ENCODE assay signal across 1 cellular context in the genomic region with DNA sequence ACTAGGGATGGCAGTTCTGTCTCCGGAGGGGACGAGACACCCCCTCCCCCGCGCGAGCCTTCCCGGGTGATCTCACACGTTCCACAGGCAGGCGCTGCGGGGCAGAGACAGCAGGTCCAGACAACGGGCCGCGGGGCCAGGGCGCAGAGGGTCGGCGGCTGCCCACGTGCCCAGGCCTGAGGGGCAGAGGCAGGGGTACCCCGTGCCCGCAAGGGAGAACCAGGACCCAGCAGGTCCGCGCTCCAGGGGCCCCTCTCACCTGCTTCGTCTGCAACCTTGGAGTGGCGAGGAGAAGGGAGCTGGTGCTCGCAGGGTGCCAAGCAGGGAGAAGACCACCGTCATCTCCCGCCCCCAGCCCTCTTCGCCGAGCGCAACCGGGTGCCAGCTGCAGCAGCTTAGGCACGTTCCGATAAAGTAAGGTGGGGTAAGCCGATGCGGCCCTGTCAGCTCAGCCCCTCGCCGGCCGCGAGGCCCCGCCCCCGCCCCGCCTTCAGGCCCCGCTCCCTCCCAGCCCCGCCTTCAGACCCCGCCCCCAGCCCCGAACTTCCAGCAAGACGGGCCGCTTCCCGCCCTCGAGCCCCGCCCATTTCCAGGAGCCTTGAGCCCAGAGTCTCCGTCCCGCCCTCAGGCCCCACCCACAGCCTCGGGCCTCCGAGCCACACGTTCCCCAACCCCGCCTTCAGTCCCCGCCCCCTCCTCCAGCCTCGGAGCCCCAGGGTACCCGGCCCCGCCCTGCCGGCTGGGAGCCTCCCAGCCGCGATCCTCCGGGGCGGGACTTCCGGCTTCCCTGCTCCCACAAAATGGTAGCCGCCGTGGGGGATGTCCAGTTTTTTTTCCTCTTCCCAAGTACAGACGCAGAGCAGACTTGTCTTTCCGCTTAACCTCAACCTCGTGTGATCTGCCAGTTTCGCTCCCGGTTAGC.
A peak's percentile ranks its signal among the peaks of the same experiment; 100 is the strongest.
TF ChIP-seq lines count a peak whose summit lies in the region.

A gene with protein sequence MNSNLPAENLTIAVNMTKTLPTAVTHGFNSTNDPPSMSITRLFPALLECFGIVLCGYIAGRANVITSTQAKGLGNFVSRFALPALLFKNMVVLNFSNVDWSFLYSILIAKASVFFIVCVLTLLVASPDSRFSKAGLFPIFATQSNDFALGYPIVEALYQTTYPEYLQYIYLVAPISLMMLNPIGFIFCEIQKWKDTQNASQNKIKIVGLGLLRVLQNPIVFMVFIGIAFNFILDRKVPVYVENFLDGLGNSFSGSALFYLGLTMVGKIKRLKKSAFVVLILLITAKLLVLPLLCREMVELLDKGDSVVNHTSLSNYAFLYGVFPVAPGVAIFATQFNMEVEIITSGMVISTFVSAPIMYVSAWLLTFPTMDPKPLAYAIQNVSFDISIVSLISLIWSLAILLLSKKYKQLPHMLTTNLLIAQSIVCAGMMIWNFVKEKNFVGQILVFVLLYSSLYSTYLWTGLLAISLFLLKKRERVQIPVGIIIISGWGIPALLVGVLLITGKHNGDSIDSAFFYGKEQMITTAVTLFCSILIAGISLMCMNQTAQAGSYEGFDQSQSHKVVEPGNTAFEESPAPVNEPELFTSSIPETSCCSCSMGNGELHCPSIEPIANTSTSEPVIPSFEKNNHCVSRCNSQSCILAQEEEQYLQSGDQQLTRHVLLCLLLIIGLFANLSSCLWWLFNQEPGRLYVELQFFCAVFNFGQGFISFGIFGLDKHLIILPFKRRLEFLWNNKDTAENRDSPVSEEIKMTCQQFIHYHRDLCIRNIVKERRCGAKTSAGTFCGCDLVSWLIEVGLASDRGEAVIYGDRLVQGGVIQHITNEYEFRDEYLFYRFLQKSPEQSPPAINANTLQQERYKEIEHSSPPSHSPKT (minus strand): TSS at position 416 of the 922 bp plus-strand sequence. CDS start 5,073 bp downstream, outside the sequence.

TF ChIP-seq in HepG2, 621 proteins besides CTCF, POLR2A, EP300 and RAD21 (continued from another document and continues in another):
- TF ChIP-seq, protein P1, sequence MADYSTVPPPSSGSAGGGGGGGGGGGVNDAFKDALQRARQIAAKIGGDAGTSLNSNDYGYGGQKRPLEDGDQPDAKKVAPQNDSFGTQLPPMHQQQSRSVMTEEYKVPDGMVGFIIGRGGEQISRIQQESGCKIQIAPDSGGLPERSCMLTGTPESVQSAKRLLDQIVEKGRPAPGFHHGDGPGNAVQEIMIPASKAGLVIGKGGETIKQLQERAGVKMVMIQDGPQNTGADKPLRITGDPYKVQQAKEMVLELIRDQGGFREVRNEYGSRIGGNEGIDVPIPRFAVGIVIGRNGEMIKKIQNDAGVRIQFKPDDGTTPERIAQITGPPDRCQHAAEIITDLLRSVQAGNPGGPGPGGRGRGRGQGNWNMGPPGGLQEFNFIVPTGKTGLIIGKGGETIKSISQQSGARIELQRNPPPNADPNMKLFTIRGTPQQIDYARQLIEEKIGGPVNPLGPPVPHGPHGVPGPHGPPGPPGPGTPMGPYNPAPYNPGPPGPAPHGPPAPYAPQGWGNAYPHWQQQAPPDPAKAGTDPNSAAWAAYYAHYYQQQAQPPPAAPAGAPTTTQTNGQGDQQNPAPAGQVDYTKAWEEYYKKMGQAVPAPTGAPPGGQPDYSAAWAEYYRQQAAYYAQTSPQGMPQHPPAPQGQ (CRISPR knock-in tag; IDR thresholded peaks at IDR 0.05; ENCODE audit: borderline replicate concordance) = no peak
- TF ChIP-seq KDM2A (CRISPR knock-in tag; IDR thresholded peaks at IDR 0.05; ENCODE audit: borderline replicate concordance, low read depth) (peak; percentile 74), ZNF841 (CRISPR knock-in tag; IDR thresholded peaks at IDR 0.05; ENCODE audit: borderline replicate concordance) (no peak), MLLT10 (CRISPR knock-in tag; IDR thresholded peaks at IDR 0.05) (no peak), ZEB1 (IDR thresholded peaks at IDR 0.05; ENCODE audit: insufficient replicate concordance, low read depth) (no peak), ZNF337 (CRISPR knock-in tag; IDR thresholded peaks at IDR 0.05; ENCODE audit: borderline replicate concordance, low read depth) (no peak), CREB1 (IDR thresholded peaks at IDR 0.05) (no peak), CREB1 (CRISPR knock-in tag; IDR thresholded peaks at IDR 0.05) (peak; percentile 57), KAT8 (CRISPR knock-in tag; IDR thresholded peaks at IDR 0.05) (peak; percentile 88), ZNF674 (CRISPR knock-in tag; IDR thresholded peaks at IDR 0.05; ENCODE audit: low read depth) (0 out of 2 replicates have a peak, but pooled peaks have one; percentile 57), ZBTB20 (CRISPR knock-in tag; IDR thresholded peaks at IDR 0.05; ENCODE audit: borderline replicate concordance, low read depth) (no peak), ZNF883 (CRISPR knock-in tag; IDR thresholded peaks at IDR 0.05; ENCODE audit: not compliant biosample characterization) (peak; percentile 62), CBFB (CRISPR knock-in tag; IDR thresholded peaks at IDR 0.05) (no peak), TBX3 (IDR thresholded peaks at IDR 0.05; ENCODE audit: borderline replicate concordance) (no peak), TBX2 (CRISPR knock-in tag; IDR thresholded peaks at IDR 0.05; ENCODE audit: borderline replicate concordance) (peak; percentile 33; the same call in 1 of the 2 replicates), SNAI1 (CRISPR knock-in tag; IDR thresholded peaks at IDR 0.05; ENCODE audit: borderline replicate concordance) (no peak), SYNCRIP (IDR thresholded peaks at IDR 0.05; ENCODE audit: insufficient read depth, low read depth, low read length) (no peak), ERF (CRISPR knock-in tag; IDR thresholded peaks at IDR 0.05) (no peak; the same call in 1 of the 2 replicates), ZNF354B (CRISPR knock-in tag; IDR thresholded peaks at IDR 0.05) (no peak), NRL (CRISPR knock-in tag; IDR thresholded peaks at IDR 0.05; ENCODE audit: borderline replicate concordance) (0 out of 2 replicates have a peak, but pooled peaks have one; percentile 66), MIER2 (CRISPR knock-in tag; IDR thresholded peaks at IDR 0.05) (peak; percentile 78), ZBTB7A (CRISPR knock-in tag; IDR thresholded peaks at IDR 0.05) (no peak), ZNF776 (CRISPR knock-in tag; IDR thresholded peaks at IDR 0.05) (peak; percentile 24; the same call in 1 of the 2 replicates), SP2 (CRISPR knock-in tag; IDR thresholded peaks at IDR 0.05) (peak; percentile 79), FOXM1 (CRISPR knock-in tag; IDR thresholded peaks at IDR 0.05) (no peak), CREM (IDR thresholded peaks at IDR 0.05) (peak; percentile 41; the same call in 1 of the 2 replicates), CREM (CRISPR knock-in tag; IDR thresholded peaks at IDR 0.05) (no peak), PRMT3 (CRISPR knock-in tag; IDR thresholded peaks at IDR 0.05; ENCODE audit: borderline replicate concordance, low read depth) (no peak), ZNF83 (CRISPR knock-in tag; IDR thresholded peaks at IDR 0.05; ENCODE audit: borderline replicate concordance) (no peak), CHD2 (IDR thresholded peaks at IDR 0.05; ENCODE audit: low read depth, low read length) (no peak), ZNF101 (CRISPR knock-in tag; IDR thresholded peaks at IDR 0.05; ENCODE audit: borderline replicate concordance, low read depth) (no peak), POLR2AphosphoS5 (IDR thresholded peaks at IDR 0.05; ENCODE audit: low read depth, low read length) (peak; percentile 84), ZNF33B (CRISPR knock-in tag; IDR thresholded peaks at IDR 0.05) (0 out of 2 replicates have a peak, but pooled peaks have one; percentile 14), FLYWCH1 (CRISPR knock-in tag; IDR thresholded peaks at IDR 0.05) (no peak), ZNF775 (CRISPR knock-in tag; IDR thresholded peaks at IDR 0.05; ENCODE audit: borderline replicate concordance) (no peak), TMF1 (CRISPR knock-in tag; IDR thresholded peaks at IDR 0.05; ENCODE audit: low read depth) (no peak), HOXA5 (CRISPR knock-in tag; IDR thresholded peaks at IDR 0.05) (no peak), SCMH1 (CRISPR knock-in tag; IDR thresholded peaks at IDR 0.05; ENCODE audit: borderline replicate concordance) (no peak), RAD51 (IDR thresholded peaks at IDR 0.05; ENCODE audit: borderline replicate concordance) (no peak), SIN3B (IDR thresholded peaks at IDR 0.05; ENCODE audit: low read length) (no peak), ARHGAP35 (CRISPR knock-in tag; IDR thresholded peaks at IDR 0.05; ENCODE audit: borderline replicate concordance) (no peak; the same call in 1 of the 2 replicates), HOXA9 (CRISPR knock-in tag; IDR thresholded peaks at IDR 0.05; ENCODE audit: borderline replicate concordance) (no peak), TAF1 (CRISPR knock-in tag; IDR thresholded peaks at IDR 0.05) (no peak), ZNF296 (CRISPR knock-in tag; conservative IDR thresholded peaks at IDR 0.05) (no peak), HHEX (CRISPR knock-in tag; IDR thresholded peaks at IDR 0.05) (no peak), YY1 (IDR thresholded peaks at IDR 0.05; ENCODE audit: insufficient read depth, insufficient replicate concordance, low read depth, low read length) (peak; percentile 93), MTA1 (CRISPR knock-in tag; IDR thresholded peaks at IDR 0.05; ENCODE audit: borderline replicate concordance) (no peak)
- TF ChIP-seq, protein P2, sequence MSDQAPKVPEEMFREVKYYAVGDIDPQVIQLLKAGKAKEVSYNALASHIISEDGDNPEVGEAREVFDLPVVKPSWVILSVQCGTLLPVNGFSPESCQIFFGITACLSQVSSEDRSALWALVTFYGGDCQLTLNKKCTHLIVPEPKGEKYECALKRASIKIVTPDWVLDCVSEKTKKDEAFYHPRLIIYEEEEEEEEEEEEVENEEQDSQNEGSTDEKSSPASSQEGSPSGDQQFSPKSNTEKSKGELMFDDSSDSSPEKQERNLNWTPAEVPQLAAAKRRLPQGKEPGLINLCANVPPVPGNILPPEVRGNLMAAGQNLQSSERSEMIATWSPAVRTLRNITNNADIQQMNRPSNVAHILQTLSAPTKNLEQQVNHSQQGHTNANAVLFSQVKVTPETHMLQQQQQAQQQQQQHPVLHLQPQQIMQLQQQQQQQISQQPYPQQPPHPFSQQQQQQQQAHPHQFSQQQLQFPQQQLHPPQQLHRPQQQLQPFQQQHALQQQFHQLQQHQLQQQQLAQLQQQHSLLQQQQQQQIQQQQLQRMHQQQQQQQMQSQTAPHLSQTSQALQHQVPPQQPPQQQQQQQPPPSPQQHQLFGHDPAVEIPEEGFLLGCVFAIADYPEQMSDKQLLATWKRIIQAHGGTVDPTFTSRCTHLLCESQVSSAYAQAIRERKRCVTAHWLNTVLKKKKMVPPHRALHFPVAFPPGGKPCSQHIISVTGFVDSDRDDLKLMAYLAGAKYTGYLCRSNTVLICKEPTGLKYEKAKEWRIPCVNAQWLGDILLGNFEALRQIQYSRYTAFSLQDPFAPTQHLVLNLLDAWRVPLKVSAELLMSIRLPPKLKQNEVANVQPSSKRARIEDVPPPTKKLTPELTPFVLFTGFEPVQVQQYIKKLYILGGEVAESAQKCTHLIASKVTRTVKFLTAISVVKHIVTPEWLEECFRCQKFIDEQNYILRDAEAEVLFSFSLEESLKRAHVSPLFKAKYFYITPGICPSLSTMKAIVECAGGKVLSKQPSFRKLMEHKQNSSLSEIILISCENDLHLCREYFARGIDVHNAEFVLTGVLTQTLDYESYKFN (CRISPR knock-in tag; conservative IDR thresholded peaks at IDR 0.05) = no peak
- TF ChIP-seq, protein P3, sequence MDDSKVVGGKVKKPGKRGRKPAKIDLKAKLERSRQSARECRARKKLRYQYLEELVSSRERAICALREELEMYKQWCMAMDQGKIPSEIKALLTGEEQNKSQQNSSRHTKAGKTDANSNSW (CRISPR knock-in tag; IDR thresholded peaks at IDR 0.05; ENCODE audit: borderline replicate concordance) = no peak
- TF ChIP-seq, protein P4, sequence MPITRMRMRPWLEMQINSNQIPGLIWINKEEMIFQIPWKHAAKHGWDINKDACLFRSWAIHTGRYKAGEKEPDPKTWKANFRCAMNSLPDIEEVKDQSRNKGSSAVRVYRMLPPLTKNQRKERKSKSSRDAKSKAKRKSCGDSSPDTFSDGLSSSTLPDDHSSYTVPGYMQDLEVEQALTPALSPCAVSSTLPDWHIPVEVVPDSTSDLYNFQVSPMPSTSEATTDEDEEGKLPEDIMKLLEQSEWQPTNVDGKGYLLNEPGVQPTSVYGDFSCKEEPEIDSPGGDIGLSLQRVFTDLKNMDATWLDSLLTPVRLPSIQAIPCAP (CRISPR knock-in tag; IDR thresholded peaks at IDR 0.05; ENCODE audit: low read depth) = no peak
- TF ChIP-seq, protein P5, sequence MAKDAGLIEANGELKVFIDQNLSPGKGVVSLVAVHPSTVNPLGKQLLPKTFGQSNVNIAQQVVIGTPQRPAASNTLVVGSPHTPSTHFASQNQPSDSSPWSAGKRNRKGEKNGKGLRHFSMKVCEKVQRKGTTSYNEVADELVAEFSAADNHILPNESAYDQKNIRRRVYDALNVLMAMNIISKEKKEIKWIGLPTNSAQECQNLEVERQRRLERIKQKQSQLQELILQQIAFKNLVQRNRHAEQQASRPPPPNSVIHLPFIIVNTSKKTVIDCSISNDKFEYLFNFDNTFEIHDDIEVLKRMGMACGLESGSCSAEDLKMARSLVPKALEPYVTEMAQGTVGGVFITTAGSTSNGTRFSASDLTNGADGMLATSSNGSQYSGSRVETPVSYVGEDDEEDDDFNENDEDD (CRISPR knock-in tag; IDR thresholded peaks at IDR 0.05; ENCODE audit: borderline replicate concordance) = peak; percentile 37; the same call in 1 of the 2 replicates
- TF ChIP-seq, protein P6, sequence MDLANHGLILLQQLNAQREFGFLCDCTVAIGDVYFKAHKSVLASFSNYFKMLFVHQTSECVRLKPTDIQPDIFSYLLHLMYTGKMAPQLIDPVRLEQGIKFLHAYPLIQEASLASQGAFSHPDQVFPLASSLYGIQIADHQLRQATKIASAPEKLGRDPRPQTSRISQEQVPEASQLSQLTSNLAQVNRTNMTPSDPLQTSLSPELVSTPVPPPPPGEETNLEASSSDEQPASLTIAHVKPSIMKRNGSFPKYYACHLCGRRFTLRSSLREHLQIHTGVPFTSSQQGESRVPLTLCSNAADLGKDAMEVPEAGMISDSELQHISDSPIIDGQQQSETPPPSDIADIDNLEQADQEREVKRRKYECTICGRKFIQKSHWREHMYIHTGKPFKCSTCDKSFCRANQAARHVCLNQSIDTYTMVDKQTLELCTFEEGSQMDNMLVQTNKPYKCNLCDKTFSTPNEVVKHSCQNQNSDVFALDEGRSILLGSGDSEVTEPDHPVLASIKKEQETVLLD (CRISPR knock-in tag; IDR thresholded peaks at IDR 0.05; ENCODE audit: low read depth) = no peak
- TF ChIP-seq, protein P7, sequence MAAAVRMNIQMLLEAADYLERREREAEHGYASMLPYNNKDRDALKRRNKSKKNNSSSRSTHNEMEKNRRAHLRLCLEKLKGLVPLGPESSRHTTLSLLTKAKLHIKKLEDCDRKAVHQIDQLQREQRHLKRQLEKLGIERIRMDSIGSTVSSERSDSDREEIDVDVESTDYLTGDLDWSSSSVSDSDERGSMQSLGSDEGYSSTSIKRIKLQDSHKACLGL (CRISPR knock-in tag; IDR thresholded peaks at IDR 0.05) = peak; percentile 74
- TF ChIP-seq, protein P8, sequence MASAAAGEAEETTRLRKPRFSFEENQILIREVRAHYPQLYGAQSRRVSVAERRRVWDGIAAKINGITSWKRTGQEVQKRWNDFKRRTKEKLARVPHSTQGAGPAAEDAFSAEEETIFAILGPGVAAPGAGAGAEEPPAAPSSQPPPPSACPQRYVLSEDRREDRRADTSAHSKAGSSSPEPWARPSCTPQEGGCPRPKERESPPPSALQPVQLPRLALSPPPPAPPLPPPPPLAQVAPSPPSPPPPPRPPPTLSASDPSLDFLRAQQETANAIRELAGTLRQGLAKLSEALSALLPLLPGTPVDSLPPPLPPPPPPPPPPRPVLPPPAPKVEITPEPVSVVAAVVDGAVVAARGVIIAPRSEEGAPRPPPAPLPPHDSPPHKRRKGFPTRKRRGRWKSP (CRISPR knock-in tag; IDR thresholded peaks at IDR 0.05) = no peak
